ENCODE assay signal across 8 cellular contexts in genomic region chr12:80195143-80195726, GRCh38.
A peak's percentile ranks its signal among the peaks of the same experiment; 100 is the strongest.
DNase-seq lines count a peak whose midpoint lies in the region; ATAC-seq and TF ChIP-seq lines count a peak whose summit lies in the region.

No MANE protein-coding gene starts in this region.

- peak overlapping the region; percentile 38 for H2AFZ ChIP-seq in GM23248

- DNase-seq in Daoy (ENCODE audit: low read depth) (peak; percentile 47), GM23248 (peak; percentile 85), NCI-H1694 treated with DMSO at 0.1 percent for 48 hours (lab: John Stamatoyannopoulos, UW) (peak; percentile 81), lung (ENCODE audit: low spot score) (no peak)
- no peak for DNase-seq in activated T-cell treated with anti-CD3 and anti-CD28 coated beads, Interleukin-2, amount 50 U/mL, for 24 hours

- no peaks in the 10 kb centered on the region for H3K4me1 Mint-ChIP-seq in brain
- no peaks in the 10 kb centered on the region for H3K4me1 Mint-ChIP-seq in activated T-cell treated with anti-CD3 and anti-CD28 coated beads, Interleukin-2, amount 50 U/mL, for 24 hours (ENCODE audit: low read depth)

- no peaks in the 10 kb centered on the region for H3K36me3 Mint-ChIP-seq in brain
- no peaks in the 10 kb centered on the region for H3K36me3 Mint-ChIP-seq in activated T-cell treated with anti-CD3 and anti-CD28 coated beads, Interleukin-2, amount 50 U/mL, for 24 hours (ENCODE audit: low read depth)

- no peaks in the 10 kb centered on the region for H3K79me2 ChIP-seq in GM23248 (ENCODE audit: insufficient read depth)

- peak overlapping the region in 1 of 5 experiments; percentile 1 for H3K27ac Mint-ChIP-seq in brain
- H3K27ac Mint-ChIP-seq in activated T-cell treated with anti-CD3 and anti-CD28 coated beads, Interleukin-2, amount 50 U/mL, for 24 hours = no peak overlapping the region

- peaks cover 0 to 5% (median 0%) of the 10 kb centered on the region in 5 experiments for H3K9me3 Mint-ChIP-seq in brain
- H3K9me3 Mint-ChIP-seq in activated T-cell treated with anti-CD3 and anti-CD28 coated beads, Interleukin-2, amount 50 U/mL, for 24 hours = no peaks in the 10 kb centered on the region

- TF ChIP-seq CTCF in brain (conservative IDR thresholded peaks at IDR 0.05) (peak; percentile 70 to 85), lung (IDR thresholded peaks at IDR 0.05; ENCODE audit: control extremely low read depth, extremely low read depth) (peak; percentile 6)

- in situ Hi-C loops in GM23248 (cut with MboI) = no loop called here

- H3K4me1 ChIP-seq in GM23248 (ENCODE audit: insufficient read depth) (no peaks in the 10 kb centered on the region), lung (ENCODE audit: control insufficient read depth in 2 of 2, insufficient read depth in 2 of 2, low read length in 2 of 2) (no peaks in the 10 kb centered on the region)

- H3F3A ChIP-seq in GM23248 (ENCODE audit: insufficient read depth) = no peaks in the 10 kb centered on the region

- no peak for ATAC-seq in lung (ENCODE audit: insufficient read depth, low FRiP score)
- ATAC-seq in HG03025 (IDR thresholded peaks at IDR 0.05; ENCODE audit: low FRiP score, unreplicated experiment) = no peak
- no peak for ATAC-seq in GM21825 (IDR thresholded peaks at IDR 0.05; ENCODE audit: unreplicated experiment)

- no peaks in the 10 kb centered on the region for H3K9me2 ChIP-seq in GM23248 (ENCODE audit: insufficient read depth)

- H3K4me3 Mint-ChIP-seq in brain = no peak overlapping the region
- H3K4me3 Mint-ChIP-seq in activated T-cell treated with anti-CD3 and anti-CD28 coated beads, Interleukin-2, amount 50 U/mL, for 24 hours = no peak overlapping the region

- 3 to 4% methylated on average over 1 of the region's 1 CpG for WGBS in GM23248 (ENCODE audit: low coverage in 1 of 2, low lambda C conversion rate in 2 of 2, missing lambda C conversion rate in 2 of 2), 2 experiments
- WGBS in lung, 2 donors = 0 to 2% methylated on average over 1 of the region's 1 CpG

- H3K27me3 Mint-ChIP-seq in brain = no peaks in the 10 kb centered on the region
- peaks cover 2% of the 10 kb centered on the region for H3K27me3 Mint-ChIP-seq in activated T-cell treated with anti-CD3 and anti-CD28 coated beads, Interleukin-2, amount 50 U/mL, for 24 hours

- H3K4me3 ChIP-seq in GM23248 = no peak overlapping the region
- no peak overlapping the region for H3K4me3 ChIP-seq in lung

- H3K4me2 ChIP-seq in GM23248 (ENCODE audit: unreplicated experiment) = no peak overlapping the region

- no peaks in the 10 kb centered on the region for H4K20me1 ChIP-seq in GM23248 (ENCODE audit: insufficient read depth)

- H3K9ac ChIP-seq in GM23248 = no peak overlapping the region

- H3K27ac ChIP-seq in GM23248 = no peak overlapping the region
- H3K27ac ChIP-seq in lung (ENCODE audit: low read depth in 1 of 2, low read length in 1 of 2) = no peak overlapping the region

- H3K36me3 ChIP-seq in GM23248 (ENCODE audit: low read depth) = no peaks in the 10 kb centered on the region
- no peaks in the 10 kb centered on the region for H3K36me3 ChIP-seq in lung (ENCODE audit: control insufficient read depth in 2 of 2, insufficient read depth in 2 of 2, low read length in 2 of 2)

- no peaks in the 10 kb centered on the region for H3K27me3 ChIP-seq in GM23248 (replicated peaks; ENCODE audit: insufficient read depth)
- no peaks in the 10 kb centered on the region for H3K27me3 ChIP-seq in lung (ENCODE audit: control insufficient read depth, insufficient read depth)

- no peaks in the 10 kb centered on the region for H3K9me3 ChIP-seq in GM23248 (ENCODE audit: low read depth)
- no peaks in the 10 kb centered on the region for H3K9me3 ChIP-seq in lung (ENCODE audit: control insufficient read depth in 2 of 2, insufficient read depth in 1 of 2, low read length in 1 of 2)

Comparison
In these comparisons a context has a peak if more than half of its experiments do, and no peak if none do; other contexts are left out.
1. DNase-seq: peak in Daoy (single experiment), GM23248 (single experiment) and NCI-H1694 treated with DMSO at 0.1 percent for 48 hours (single experiment); none in lung (single experiment) and activated T-cell treated with anti-CD3 and anti-CD28 coated beads, Interleukin-2, amount 50 U/mL, for 24 hours (single experiment).